In genomic region chr16:68133000-68133399, GRCh38 we compare ENCODE assay signal across 7 cellular contexts. TPM values are rescaled to one million over a fixed set of nuclear protein-coding genes. Genes with fewer than 3 reads are reported as not detected.
DNase-seq lines count a peak whose midpoint lies in the region; ATAC-seq, FAIRE-seq and TF ChIP-seq lines count a peak whose summit lies in the region.
"Not testable (repeated sequence)": the region's sequence is repeated elsewhere in the genome, so short reads cannot be mapped to it uniquely, and the experiment has no call there.

No MANE protein-coding gene starts in this region.

- H3K9me3 ChIP-seq in CD8-positive, alpha-beta T cell (ENCODE audit: low read length); T-helper 17 cell (ENCODE audit: control insufficient read depth, low read length, poor library complexity, severe bottlenecking); K562 (replicated peaks; ENCODE audit: control insufficient read depth, insufficient read depth, low read depth, low read length); HepG2 (ENCODE audit: low read length); gastrocnemius medialis: not testable (repeated sequence)

- POLR2A ChIA-PET in CD8-positive, alpha-beta T cell (lab: Charles Lee): interaction anchor here (1.5 kb wide), 1 partner anchor 48 kb away, joined by 4 read pairs; the partner anchor contains the start of gene NFATC3
- POLR2A ChIA-PET in K562 (lab: Yijun Ruan, JAX): interaction anchor here (1.0 to 1.7 kb wide), 4 partner anchors 9 to 14 kb away, joined by 3 to 6 read pairs (median 4); no protein-coding TSS in a partner anchor
- POLR2A ChIA-PET in HepG2 (lab: Yijun Ruan, JAX): not testable (repeated sequence)

- FAIRE-seq in K562 (lab: Jason Lieb, UNC); HepG2 (lab: Jason Lieb, UNC): not testable (repeated sequence)

- DNase-seq in CD1c-positive myeloid dendritic cell (ENCODE audit: extremely low spot score): peak; percentile 40
- not testable (repeated sequence) for DNase-seq in CD8-positive, alpha-beta T cell; T-helper 17 cell; K562 (ENCODE audit: extremely low read depth in 1 of 4, low spot score in 3 of 4); HepG2 (ENCODE audit: low spot score); natural killer cell
- peak in 1 of 2 donors; percentile 30 for DNase-seq in gastrocnemius medialis

- in situ Hi-C loops in K562 (cut with MboI); HepG2 (cut with HindIII; ENCODE audit: extremely low pct_ligation_motif_present, low pct_unique_long_range_greater_than_20kb); gastrocnemius medialis (cut with MboI; ENCODE audit: low sequenced_read_pairs in 4 of 4): not testable (repeated sequence)

- not testable (repeated sequence) for H3K36me3 ChIP-seq in CD8-positive, alpha-beta T cell (ENCODE audit: insufficient read depth, low read length); gastrocnemius medialis
- H3K36me3 ChIP-seq in K562 (ENCODE audit: control insufficient read depth, insufficient read depth, low read length): peaks cover 41% of the 10 kb centered on the region; the same call in 2 of the 3 replicates
- peaks cover 7 to 37% of the 10 kb centered on the region in 2 experiments for H3K36me3 ChIP-seq in HepG2 (replicated peaks in 1 of 2; ENCODE audit: control insufficient read depth in 1 of 2, insufficient read depth in 2 of 2, low read length in 2 of 2)

- H3K27ac ChIP-seq in CD8-positive, alpha-beta T cell (ENCODE audit: low read depth, low read length); K562 (ENCODE audit: extremely low read depth, low read depth, low read length); HepG2 (ENCODE audit: extremely low read length, insufficient read depth, low read length): not testable (repeated sequence)
- H3K27ac ChIP-seq in gastrocnemius medialis: peak overlapping the region; percentile 74 to 86 (median 82)

- H3K79me2 ChIP-seq in K562 (ENCODE audit: control insufficient read depth, insufficient read depth, low read length): peaks cover 89% of the 10 kb centered on the region
- H3K79me2 ChIP-seq in HepG2 (ENCODE audit: insufficient read depth, low read length): peaks cover 82% of the 10 kb centered on the region

- not testable (repeated sequence) for H3K27me3 ChIP-seq in CD8-positive, alpha-beta T cell (ENCODE audit: insufficient read depth, low read length); K562 (ENCODE audit: control insufficient read depth in 2 of 2, insufficient read depth in 2 of 2, low read length in 2 of 2); HepG2 (ENCODE audit: control insufficient read depth in 1 of 2, insufficient read depth in 2 of 2, low read length in 2 of 2); gastrocnemius medialis

- not testable (repeated sequence) for H2AFZ ChIP-seq in K562 (ENCODE audit: low read depth, low read length); HepG2 (ENCODE audit: low read length)

- H3K4me3 Mint-ChIP-seq in CD8-positive, alpha-beta T cell; T-helper 17 cell; natural killer cell: not testable (repeated sequence)

- H4K20me1 ChIP-seq in K562 (replicated peaks; ENCODE audit: control insufficient read depth, insufficient read depth, low read length): not testable (repeated sequence)
- peaks cover 22% of the 10 kb centered on the region for H4K20me1 ChIP-seq in HepG2 (ENCODE audit: insufficient read depth, low read length)

- CTCF ChIA-PET in CD8-positive, alpha-beta T cell (lab: Charles Lee): interaction anchor here (1.2 kb wide), 1 partner anchor 39 kb away, joined by 3 read pairs; no protein-coding TSS in a partner anchor
- CTCF ChIA-PET in K562 (lab: Yijun Ruan, JAX; ENCODE audit: low intra/inter-chr PET ratio); HepG2 (lab: Yijun Ruan, JAX; ENCODE audit: low intra/inter-chr PET ratio, low total read pairs): not testable (repeated sequence)

- not testable (repeated sequence) for BruUV-seq in K562 (replicated peaks; lab: Mats Ljungman, UMichigan); HepG2 (replicated peaks; lab: Mats Ljungman, UMichigan)

- H3K9me3 Mint-ChIP-seq in CD8-positive, alpha-beta T cell; natural killer cell: not testable (repeated sequence)

- not testable (repeated sequence) for TF ChIP-seq RAD21 in K562 (CRISPR knock-in tag; conservative IDR thresholded peaks at IDR 0.05 in 1 of 2, IDR thresholded peaks at IDR 0.05 in 1 of 2); HepG2 (CRISPR knock-in tag; IDR thresholded peaks at IDR 0.05)

- not testable (repeated sequence) for H3K9me1 ChIP-seq in K562 (ENCODE audit: control insufficient read depth, insufficient read depth, low read length)

- H3K27me3 Mint-ChIP-seq in CD8-positive, alpha-beta T cell (ENCODE audit: low read depth); T-helper 17 cell; natural killer cell (ENCODE audit: low read depth in 2 of 2): not testable (repeated sequence)

- intact Hi-C loops in CD8-positive, alpha-beta T cell (cut with DNase I, micrococcal nuclease): loop anchor here in 1 of 2 experiments (1.0 to 5.0 kb wide), 2 partner anchors 11 to 41 kb away; no protein-coding TSS in a partner anchor
- intact Hi-C loops in K562 (cut with micrococcal nuclease); HepG2 (cut with micrococcal nuclease; ENCODE audit: unreplicated experiment); natural killer cell (cut with micrococcal nuclease): not testable (repeated sequence)
- intact Hi-C loops in gastrocnemius medialis (cut with DNase I; ENCODE audit: low total_unique reads): loop anchor here (5.0 kb wide), 1 partner anchor 64 kb away; no protein-coding TSS in a partner anchor

- WGBS in K562 (ENCODE audit: insufficient coverage, low coverage, missing lambda C conversion rate): 79% methylated on average over 3 of the region's 4 CpGs
- 95% methylated on average over 4 of the region's 4 CpGs for WGBS in HepG2 (ENCODE audit: low lambda C conversion rate)

- not testable (repeated sequence) for ATAC-seq in CD8-positive, alpha-beta T cell; T-helper 17 cell; K562; HepG2; natural killer cell; gastrocnemius medialis

- H3K4me1 Mint-ChIP-seq in CD8-positive, alpha-beta T cell (ENCODE audit: low read depth): peaks cover 56% of the 10 kb centered on the region
- H3K4me1 Mint-ChIP-seq in T-helper 17 cell (peaks cover 38% of the 10 kb centered on the region), natural killer cell (peaks cover 62 to 66% of the 10 kb centered on the region in 2 donors)

- H3K4me2 ChIP-seq in K562 (ENCODE audit: insufficient read depth, low read length); HepG2 (ENCODE audit: low read depth, low read length): not testable (repeated sequence)

- not testable (repeated sequence) for TF ChIP-seq EP300 in K562 (IDR thresholded peaks at IDR 0.05; ENCODE audit: low read length); HepG2 (IDR thresholded peaks at IDR 0.05; ENCODE audit: low read depth in 2 of 2, low read length in 2 of 2); HepG2 (CRISPR knock-in tag; IDR thresholded peaks at IDR 0.05; ENCODE audit: borderline replicate concordance)

- H3K4me3 ChIP-seq in CD8-positive, alpha-beta T cell (ENCODE audit: low read depth, low read length); K562; HepG2 (replicated peaks in 1 of 3; ENCODE audit: insufficient read depth in 1 of 3, low read depth in 2 of 3, low read length in 3 of 3); gastrocnemius medialis: not testable (repeated sequence)

- peak overlapping the region; percentile 53 for H3K27ac Mint-ChIP-seq in CD8-positive, alpha-beta T cell
- H3K27ac Mint-ChIP-seq in T-helper 17 cell (peak overlapping the region; percentile 93), natural killer cell (peak overlapping the region; percentile 59 to 78)

- not testable (repeated sequence) for TF ChIP-seq POLR2A in K562 (conservative IDR thresholded peaks at IDR 0.05); HepG2 (IDR thresholded peaks at IDR 0.05; ENCODE audit: insufficient read depth in 1 of 2, low read depth in 2 of 2, low read length in 2 of 2); gastrocnemius medialis (IDR thresholded peaks at IDR 0.05)

- TF ChIP-seq CTCF in CD8-positive, alpha-beta T cell (IDR thresholded peaks at IDR 0.05); K562 (IDR thresholded peaks at IDR 0.05 in 2 of 3, conservative IDR thresholded peaks at IDR 0.05 in 1 of 3; ENCODE audit: insufficient read depth in 2 of 3, low read depth in 1 of 3, low read length in 3 of 3); HepG2 (CRISPR knock-in tag; IDR thresholded peaks at IDR 0.05); natural killer cell (IDR thresholded peaks at IDR 0.05); gastrocnemius medialis (IDR thresholded peaks at IDR 0.05 in 4 of 5, conservative IDR thresholded peaks at IDR 0.05 in 1 of 5): not testable (repeated sequence)

- not testable (repeated sequence) for H3K9ac ChIP-seq in K562 (ENCODE audit: insufficient read depth in 1 of 2, low read depth in 2 of 2, low read length in 2 of 2); HepG2 (ENCODE audit: insufficient read depth, low read depth, low read length)

- H3K36me3 Mint-ChIP-seq in CD8-positive, alpha-beta T cell: peaks cover 63% of the 10 kb centered on the region
- H3K36me3 Mint-ChIP-seq in T-helper 17 cell (ENCODE audit: low read depth); natural killer cell: not testable (repeated sequence)

- H3K4me1 ChIP-seq in CD8-positive, alpha-beta T cell (ENCODE audit: insufficient read depth, low read length): peaks cover 33% of the 10 kb centered on the region
- not testable (repeated sequence) for H3K4me1 ChIP-seq in K562 (replicated peaks in 1 of 2; ENCODE audit: control insufficient read depth in 2 of 2, insufficient read depth in 2 of 2, low read length in 2 of 2)
- H3K4me1 ChIP-seq in HepG2 (ENCODE audit: insufficient read depth, low read length) (peaks cover 50% of the 10 kb centered on the region), gastrocnemius medialis (peaks cover 61 to 68% of the 10 kb centered on the region in 2 donors)

RNA-seq across cellular contexts. Expression of gene NFATC3, which starts 47.8 kb away (rescaled TPM):
- 10 to 100 TPM; 79.4 to 85.2 TPM for total RNA-seq in CD8-positive, alpha-beta T cell
- total RNA-seq in T-helper 17 cell (100 to 1,000 TPM in 1 of 2 donors, 10 to 100 TPM in 1; 94.5 to 101 TPM), K562 (2014; rRNA removed) (58.1 and 61.4 TPM in 2 replicates), K562 (2014; rRNA removed; fragmentation: Illumina TruSeq; extraction: Trizol) (56.9 and 65.9 TPM in 2 replicates), K562 (2015; rRNA removed; fragmentation: Illumina TruSeq; extraction: Trizol) (56.8 and 59.4 TPM in 2 replicates), K562 (2021) (86.7 and 98.4 TPM in 2 replicates), HepG2 (2016; rRNA removed; fragmentation: Illumina TruSeq; extraction: Trizol) (52.6 and 63.2 TPM in 2 replicates), natural killer cell (100 to 1,000 TPM; 241 to 282 (median 263) TPM), gastrocnemius medialis (10 to 100 TPM; 47.9 to 72.7 (median 70.7) TPM)
- 152 and 242 TPM in 2 replicates for total RNA-seq in K562 (2011; cell fraction: chromatin; rRNA removed; ENCODE audit: low replicate concordance)
- 77.9 and 81.3 TPM in 2 replicates for total RNA-seq in K562 (2011; cell fraction: nucleolus; rRNA removed)
- total RNA-seq in K562 (2011; cell fraction: nucleoplasm; rRNA removed): 116 and 142 TPM in 2 replicates
- polyA plus RNA-seq in K562 (2011; rRNA removed) (70.7 and 96.9 TPM in 2 replicates), K562 (2014; fragmentation: Illumina TruSeq; extraction: Trizol) (55.3 and 63.6 TPM in 2 replicates), K562 (2014; fragmentation: Nextera tagmentation; extraction: Ambion mirVana) (10 to 100 TPM; 15.7 to 19.1 TPM), K562 (2014; rRNA removed) (47.3 and 54.8 TPM in 2 replicates), HepG2 (2011; rRNA removed) (52.7 and 62.7 TPM in 2 replicates)
- polyA plus RNA-seq in K562 (2011; cell fraction: cytosol; rRNA removed): 71.3 and 73.3 TPM in 2 replicates
- 58.7 and 63.9 TPM in 2 replicates for polyA plus RNA-seq in K562 (2011; cell fraction: nucleus; rRNA removed)
- polyA plus RNA-seq in K562 (2012): 31.9 and 42.7 TPM in 2 replicates
- 214 and 224 TPM in 2 replicates for polyA minus RNA-seq in K562 (2011; rRNA and poly(A)+ RNA removed)
- polyA minus RNA-seq in K562 (2011; cell fraction: cytosol; rRNA and poly(A)+ RNA removed): 65.3 and 93.0 TPM in 2 replicates
- polyA minus RNA-seq in K562 (2011; cell fraction: nucleus; rRNA and poly(A)+ RNA removed): 63.7 and 91.3 TPM in 2 replicates
- 234 and 265 TPM in 2 replicates for total RNA-seq in HepG2 (2016; cell fraction: cytosol; rRNA removed; fragmentation: Illumina TruSeq; extraction: Trizol; ENCODE audit: low read depth)
- total RNA-seq in HepG2 (2016; cell fraction: insoluble cytoplasmic fraction; rRNA removed; fragmentation: Illumina TruSeq; extraction: Trizol): 54.0 and 61.4 TPM in 2 replicates
- 183 and 209 TPM in 2 replicates for total RNA-seq in HepG2 (2016; cell fraction: membrane; rRNA removed; fragmentation: Illumina TruSeq; extraction: Trizol)
- total RNA-seq in HepG2 (2016; cell fraction: nucleus; rRNA removed; fragmentation: Illumina TruSeq; extraction: Trizol): 42.9 and 44.2 TPM in 2 replicates
- polyA plus RNA-seq in HepG2 (2011; cell fraction: cytosol; rRNA removed): 38.3 and 51.2 TPM in 2 replicates
- polyA plus RNA-seq in HepG2 (2011; cell fraction: nucleus; rRNA removed): 32.5 and 33.2 TPM in 2 replicates
- 30.6 and 32.4 TPM in 2 replicates for polyA plus RNA-seq in HepG2 (2012)
- 2.5 and 2.8 TPM in 2 replicates for polyA plus RNA-seq in HepG2 (2016; cell fraction: cytosol; fragmentation: Illumina TruSeq; extraction: Trizol; ENCODE audit: low read depth)
- polyA plus RNA-seq in HepG2 (2016; cell fraction: insoluble cytoplasmic fraction; fragmentation: Illumina TruSeq; extraction: Trizol; ENCODE audit: low read depth): 63.1 and 64.9 TPM in 2 replicates
- 17.1 and 17.3 TPM in 2 replicates for polyA plus RNA-seq in HepG2 (2016; cell fraction: membrane; fragmentation: Illumina TruSeq; extraction: Trizol; ENCODE audit: low read depth)
- 38.6 and 39.5 TPM in 2 replicates for polyA plus RNA-seq in HepG2 (2016; cell fraction: nucleus; fragmentation: Illumina TruSeq; extraction: Trizol; ENCODE audit: insufficient read depth, low read depth)
- polyA minus RNA-seq in HepG2 (2011; rRNA and poly(A)+ RNA removed; ENCODE audit: low replicate concordance): 81.5 and 261 TPM in 2 replicates
- 107 and 129 TPM in 2 replicates for polyA minus RNA-seq in HepG2 (2011; cell fraction: cytosol; rRNA and poly(A)+ RNA removed)
- polyA minus RNA-seq in HepG2 (2011; cell fraction: nucleus; rRNA and poly(A)+ RNA removed): 109 and 138 TPM in 2 replicates
